ENCODE assay signal across 7 cellular contexts in the genomic region with DNA sequence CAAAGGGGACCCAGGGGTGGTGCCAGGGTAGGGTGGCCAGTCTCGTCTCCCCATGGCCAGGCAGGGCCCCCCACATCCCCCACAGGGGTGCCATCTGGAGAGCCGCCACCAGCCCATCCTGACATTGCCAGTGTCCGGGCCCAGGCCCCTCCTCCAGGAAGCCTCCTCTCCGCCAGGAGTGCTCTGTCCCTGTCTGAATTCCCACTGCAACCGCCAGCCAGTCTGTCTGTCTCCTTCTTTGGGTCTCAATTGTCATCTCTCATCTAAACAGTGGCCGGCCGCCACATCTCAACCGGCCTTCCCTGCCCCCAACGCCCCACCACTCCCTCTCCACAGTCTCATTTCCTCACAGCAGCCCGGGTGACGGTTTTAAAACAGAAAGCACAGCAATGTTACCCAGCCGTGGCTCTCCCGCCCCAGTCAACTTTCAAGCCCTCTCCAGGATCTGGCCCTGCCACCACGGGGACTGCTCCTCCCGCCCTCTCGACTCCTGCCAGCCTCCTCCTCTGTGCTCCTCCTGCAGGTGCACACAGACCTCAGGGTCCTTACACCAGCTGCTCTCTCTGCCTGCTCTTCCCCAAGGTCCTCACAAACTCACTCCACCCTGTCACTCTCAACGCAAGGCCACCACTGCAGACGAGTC. TPM values are rescaled to one million over a fixed set of nuclear protein-coding genes. Genes with fewer than 3 reads are reported as not detected.
DNase-seq lines count a peak whose midpoint lies in the region; ATAC-seq and TF ChIP-seq lines count a peak whose summit lies in the region.

No MANE protein-coding gene starts in this region.

- ATAC-seq in GM18909 (IDR thresholded peaks at IDR 0.05; ENCODE audit: poor library complexity, unreplicated experiment) (peak; percentile 37), HG02852 (IDR thresholded peaks at IDR 0.05; ENCODE audit: unreplicated experiment) (peak; percentile 40)

- H3K36me3 ChIP-seq in vagina = no peaks in the 10 kb centered on the region

- CTCF ChIA-PET in activated naive CD4-positive, alpha-beta T cell treated with anti-CD3 and anti-CD28 coated beads, Interleukin-2, amount 10 ng/mL, durations not matched to agents 7 days and 5 days (lab: Charles Lee) = interaction anchor here (0.6 to 3.3 kb wide), 2 partner anchors 21 to 76 kb away, joined by 3 to 14 read pairs; no protein-coding TSS in a partner anchor

- H3K4me1 ChIP-seq in vagina = peaks cover 31% of the 10 kb centered on the region

- peak overlapping the region; percentile 97 for H3K27ac Mint-ChIP-seq in activated naive CD4-positive, alpha-beta T cell treated with anti-CD3 and anti-CD28 coated beads, Interleukin-2, amount 10 ng/mL, durations not matched to agents 7 days and 5 days

- TF ChIP-seq POLR2A in vagina (IDR thresholded peaks at IDR 0.05) = no peak

- peak overlapping the region; percentile 76 for H3K4me3 Mint-ChIP-seq in activated naive CD4-positive, alpha-beta T cell treated with anti-CD3 and anti-CD28 coated beads, Interleukin-2, amount 10 ng/mL, durations not matched to agents 7 days and 5 days

- no peaks in the 10 kb centered on the region for H3K9me3 Mint-ChIP-seq in activated naive CD4-positive, alpha-beta T cell treated with anti-CD3 and anti-CD28 coated beads, Interleukin-2, amount 10 ng/mL, durations not matched to agents 7 days and 5 days

- H3K9me3 ChIP-seq in vagina = no peaks in the 10 kb centered on the region

- intact Hi-C loops in vagina (cut with DNase I) = no loop called here

- TF ChIP-seq CTCF in vagina (IDR thresholded peaks at IDR 0.05) = no peak

- H3K27me3 ChIP-seq in vagina = no peaks in the 10 kb centered on the region

- H3K4me3 ChIP-seq in vagina = peak overlapping the region in 1 of 2 donors; percentile 18

- DNase-seq in NCI-H524 treated with DMSO at 0.1 percent for 48 hours (lab: John Stamatoyannopoulos, UW) (peak; percentile 54), midbrain (lab: John Stamatoyannopoulos, UW) (peak; percentile 15), vagina (ENCODE audit: extremely low spot score in 2 of 2) (no peak), DMS53 (lab: John Stamatoyannopoulos, UW) (no peak)
- DNase-seq in activated naive CD4-positive, alpha-beta T cell treated with anti-CD3 and anti-CD28 coated beads, Interleukin-2, amount 10 ng/mL, durations not matched to agents 7 days and 5 days = peak; percentile 81

- peaks cover 2% of the 10 kb centered on the region for H3K27me3 Mint-ChIP-seq in activated naive CD4-positive, alpha-beta T cell treated with anti-CD3 and anti-CD28 coated beads, Interleukin-2, amount 10 ng/mL, durations not matched to agents 7 days and 5 days

- peaks cover 46% of the 10 kb centered on the region for H3K4me1 Mint-ChIP-seq in activated naive CD4-positive, alpha-beta T cell treated with anti-CD3 and anti-CD28 coated beads, Interleukin-2, amount 10 ng/mL, durations not matched to agents 7 days and 5 days

- H3K36me3 Mint-ChIP-seq in activated naive CD4-positive, alpha-beta T cell treated with anti-CD3 and anti-CD28 coated beads, Interleukin-2, amount 10 ng/mL, durations not matched to agents 7 days and 5 days = peaks cover 19% of the 10 kb centered on the region

- H3K27ac ChIP-seq in vagina = peak overlapping the region; percentile 68

RNA-seq across cellular contexts. Expression of a gene that starts 57.0 kb away (rescaled TPM):
- total RNA-seq in vagina = 34.9 TPM

Comparison
In these comparisons a context has a peak if more than half of its experiments do, and no peak if none do; other contexts are left out.
1. DNase-seq: peak in NCI-H524 treated with DMSO at 0.1 percent for 48 hours (single experiment), activated naive CD4-positive, alpha-beta T cell treated with anti-CD3 and anti-CD28 coated beads, Interleukin-2, amount 10 ng/mL, durations not matched to agents 7 days and 5 days (single experiment) and midbrain (single experiment); none in vagina (0 of 2) and DMS53 (single experiment).